ENCODE assay signal across 22 cellular contexts in the genomic region with DNA sequence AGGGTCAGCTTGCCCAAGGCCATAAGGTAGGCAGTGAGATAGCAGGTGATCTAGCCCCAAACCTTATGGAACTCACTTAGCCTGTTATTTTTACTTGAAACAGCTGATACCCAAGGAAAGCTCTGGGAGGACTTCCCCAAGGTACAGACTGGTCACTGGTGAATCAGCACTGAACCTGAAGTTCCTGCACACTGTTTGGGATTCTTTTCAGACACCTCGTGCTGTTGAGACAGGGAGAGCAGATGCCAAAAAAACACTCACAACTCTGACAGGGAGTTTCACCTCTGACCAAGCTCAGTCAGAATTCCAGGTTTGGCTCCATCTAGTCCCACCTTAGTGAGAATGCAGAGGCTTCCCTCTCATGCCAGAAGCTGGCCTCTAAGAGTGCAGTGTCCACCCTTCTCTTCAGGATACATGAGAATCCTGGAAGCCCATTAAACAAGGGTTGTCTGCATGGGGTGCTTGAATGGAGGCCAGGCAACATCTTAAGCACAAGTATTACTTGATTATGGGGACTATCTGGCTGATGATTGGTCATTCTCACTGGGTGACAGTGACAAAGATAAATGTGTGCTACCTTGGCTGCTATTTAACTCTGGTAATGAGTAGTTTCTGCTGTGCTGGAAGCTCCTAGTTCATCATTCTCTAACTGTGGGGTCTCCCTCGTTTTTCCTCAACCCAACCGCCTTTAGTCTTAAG.
"Had no signal": no experiment of that assay in that cellular context is flagged by ENCODE, and none has a peak within 500 bp of the region (broad histone marks: within the 10 kb centered on the region; RNA-seq: fewer than 3 reads in every experiment).

No MANE protein-coding gene starts in this region.

- H3K27ac ChIP-seq: esophagus squamous epithelium, thyroid gland had no signal

- H3K4me1 Mint-ChIP-seq: activated CD4-positive, alpha-beta T cell treated with anti-CD3 and anti-CD28 coated beads for 36 hours; activated naive CD8-positive, alpha-beta T cell treated with anti-CD3 and anti-CD28 coated beads for 36 hours; nephron; T-cell had no signal

- H3K4me3 Mint-ChIP-seq: activated CD4-positive, alpha-beta T cell treated with anti-CD3 and anti-CD28 coated beads for 36 hours; activated naive CD8-positive, alpha-beta T cell treated with anti-CD3 and anti-CD28 coated beads for 36 hours; activated T-helper 1 cell treated with anti-CD3 and anti-CD28 coated beads, Interleukin-12 subunit alpha, Interleukin-12 subunit beta, Interleukin-2, Interleukin-4 antibody, amounts not matched to agents 30 ng/mL and 10 ng/mL and 1 ng/mL, durations not matched to agents 14 hours and 24 hours and 36 hours; brain; nephron; T-cell; WTC11 had no signal

- ATAC-seq: activated CD4-positive, alpha-beta T cell treated with anti-CD3 and anti-CD28 coated beads for 36 hours; T-cell; WTC11 had no signal

- H3K27me3 Mint-ChIP-seq: activated naive CD8-positive, alpha-beta T cell treated with anti-CD3 and anti-CD28 coated beads for 36 hours; T-cell had no signal

- H3K9me3 ChIP-seq: esophagus squamous epithelium, thyroid gland had no signal

- H3K4me1 ChIP-seq: thyroid gland had no signal

- H3K27ac Mint-ChIP-seq: activated CD4-positive, alpha-beta T cell treated with anti-CD3 and anti-CD28 coated beads for 36 hours; activated naive CD8-positive, alpha-beta T cell treated with anti-CD3 and anti-CD28 coated beads for 36 hours; activated T-helper 1 cell treated with anti-CD3 and anti-CD28 coated beads, Interleukin-12 subunit alpha, Interleukin-12 subunit beta, Interleukin-2, Interleukin-4 antibody, amounts not matched to agents 30 ng/mL and 10 ng/mL and 1 ng/mL, durations not matched to agents 14 hours and 24 hours and 36 hours; nephron; T-cell; WTC11 had no signal

- H3K9me3 Mint-ChIP-seq: activated naive CD8-positive, alpha-beta T cell treated with anti-CD3 and anti-CD28 coated beads for 36 hours; activated T-helper 1 cell treated with anti-CD3 and anti-CD28 coated beads, Interleukin-12 subunit alpha, Interleukin-12 subunit beta, Interleukin-2, Interleukin-4 antibody, amounts not matched to agents 30 ng/mL and 10 ng/mL and 1 ng/mL, durations not matched to agents 14 hours and 24 hours and 36 hours; brain; nephron; T-cell; WTC11 had no signal

- H3K4me3 ChIP-seq: esophagus squamous epithelium, thyroid gland had no signal

- H3K36me3 ChIP-seq: esophagus squamous epithelium, thyroid gland had no signal

- H3K36me3 Mint-ChIP-seq: activated naive CD8-positive, alpha-beta T cell treated with anti-CD3 and anti-CD28 coated beads for 36 hours; brain; T-cell; WTC11 had no signal

- DNase-seq: activated CD4-positive, alpha-beta T cell treated with anti-CD3 and anti-CD28 coated beads for 36 hours; activated CD4-positive, alpha-beta T cell treated with anti-CD3 and anti-CD28 coated beads, Interleukin-2, amount 50 U/mL, for 48 hours; activated naive CD8-positive, alpha-beta T cell treated with anti-CD3 and anti-CD28 coated beads for 36 hours; amygdala; cerebellar nuclear complex; effector CD4-positive, alpha-beta T cell; esophagus squamous epithelium; hippocampal formation; midbrain; nucleus accumbens; posterior cingulate gyrus; retina; stimulated activated CD4-positive, alpha-beta T cell treated with anti-CD3 and anti-CD28 coated beads, Interleukin-12 subunit alpha, Interleukin-12 subunit beta, amount 100 ng/mL, for 4 hours; stimulated activated CD4-positive, alpha-beta T cell treated with anti-CD3 and anti-CD28 coated beads, Interleukin-1b, Interleukin-23, amount 100 ng/mL, for 48 hours; stimulated activated CD8-positive, alpha-beta memory T cell treated with anti-CD3 and anti-CD28 coated beads, Interleukin-4, amount 100 ng/mL, for 48 hours; stimulated activated naive CD4-positive, alpha-beta T cell treated with Interleukin-2 at 50 U/mL for 16 hours; T-cell; thyroid gland had no signal

- H3K27me3 ChIP-seq: esophagus squamous epithelium, thyroid gland had no signal
